Comparison of ENCODE assay signal across 28 cellular contexts in the genomic region with DNA sequence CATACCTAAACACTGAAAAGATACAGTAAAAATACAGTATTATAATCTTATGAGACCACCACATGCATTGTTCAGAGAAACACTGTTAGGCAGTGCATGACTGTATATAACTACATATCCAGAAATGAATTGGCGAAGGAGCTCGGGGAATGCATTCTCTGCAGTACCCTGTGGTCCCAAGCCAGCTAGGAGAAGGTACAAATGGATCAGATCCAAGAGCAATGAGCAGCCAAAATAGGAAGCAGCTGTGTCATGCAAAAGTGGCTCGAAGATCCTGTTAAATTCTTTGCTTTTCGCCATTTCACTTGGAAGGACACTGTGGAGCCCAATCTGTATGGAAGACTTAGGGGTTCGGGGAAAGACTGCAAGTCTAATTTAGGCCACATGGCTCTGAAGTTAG.
"Had no signal": no experiment of that assay in that cellular context is flagged by ENCODE, and none has a peak within 500 bp of the region (broad histone marks: within the 10 kb centered on the region; RNA-seq: fewer than 3 reads in every experiment).

No MANE protein-coding gene starts in this region.

- H3K27me3 ChIP-seq: adrenal gland, body of pancreas, colonic mucosa, esophagus squamous epithelium, gastroesophageal sphincter, heart right ventricle had no signal

- DNase-seq: activated CD4-positive, alpha-beta memory T cell treated with anti-CD3 and anti-CD28 coated beads, Interleukin-2, amount 10 ng/mL, durations not matched to agents 7 days and 5 days; activated CD4-positive, alpha-beta T cell treated with anti-CD3 and anti-CD28 coated beads for 36 hours; activated CD4-positive, alpha-beta T cell treated with anti-CD3 and anti-CD28 coated beads, Interleukin-2, amount 10 ng/mL, durations not matched to agents 24 days and 14 days; activated CD4-positive, alpha-beta T cell treated with anti-CD3 and anti-CD28 coated beads, Interleukin-2, amount 50 U/mL, for 4 hours; activated CD4-positive, CD25-positive, alpha-beta regulatory T cell; activated CD4-positive, CD25-positive, alpha-beta regulatory T cell treated with anti-CD3 and anti-CD28 coated beads, Interleukin-2, amount 50 U/mL, for 72 hours; activated CD8-positive, alpha-beta memory T cell treated with anti-CD3 and anti-CD28 coated beads, Interleukin-2, amount 50 U/mL, for 48 hours; activated effector memory CD4-positive, alpha-beta T cell treated with Interleukin-2 at 50 U/mL for 16 hours; activated naive CD4-positive, alpha-beta T cell treated with anti-CD3 and anti-CD28 coated beads for 36 hours; activated naive CD8-positive, alpha-beta T cell treated with anti-CD3 and anti-CD28 coated beads for 36 hours; activated naive CD8-positive, alpha-beta T cell treated with anti-CD3 and anti-CD28 coated beads, Interleukin-2, amount 50 U/mL, for 24 hours; activated T-cell treated with anti-CD3 and anti-CD28 coated beads for 4 hours; activated T-cell treated with anti-CD3 and anti-CD28 coated beads, Interleukin-2, amount 50 U/mL, for 24 hours; adrenal gland; amygdala; aorta; body of pancreas; central memory CD4-positive, alpha-beta T cell; cerebellar nuclear complex; colonic mucosa; effector CD8-positive, alpha-beta T cell; esophagus squamous epithelium; foreskin melanocyte; heart right ventricle; T-helper 2 cell had no signal

- H3K27ac ChIP-seq: adrenal gland, body of pancreas, colonic mucosa, epithelial cell of prostate, esophagus squamous epithelium, gastroesophageal sphincter, heart right ventricle had no signal

- H3K36me3 ChIP-seq: adrenal gland, colonic mucosa, esophagus squamous epithelium, gastroesophageal sphincter, heart right ventricle had no signal

- H3K4me1 ChIP-seq: adrenal gland, body of pancreas, colonic mucosa, esophagus squamous epithelium had no signal

- H3K4me3 ChIP-seq: adrenal gland, body of pancreas, colonic mucosa, esophagus squamous epithelium, gastroesophageal sphincter, heart right ventricle had no signal

- H3K9me3 ChIP-seq: adrenal gland, body of pancreas, colonic mucosa, esophagus squamous epithelium, gastroesophageal sphincter had no signal

- ATAC-seq: activated CD4-positive, alpha-beta T cell treated with anti-CD3 and anti-CD28 coated beads for 36 hours; activated naive CD8-positive, alpha-beta T cell treated with anti-CD3 and anti-CD28 coated beads, Interleukin-2, amount 50 U/mL, for 24 hours; activated T-helper 17 cell treated with anti-CD3 and anti-CD28 coated beads, Interleukin-2, amount 50 U/mL, for 72 hours; body of pancreas; gastroesophageal sphincter had no signal
